In the genomic region with DNA sequence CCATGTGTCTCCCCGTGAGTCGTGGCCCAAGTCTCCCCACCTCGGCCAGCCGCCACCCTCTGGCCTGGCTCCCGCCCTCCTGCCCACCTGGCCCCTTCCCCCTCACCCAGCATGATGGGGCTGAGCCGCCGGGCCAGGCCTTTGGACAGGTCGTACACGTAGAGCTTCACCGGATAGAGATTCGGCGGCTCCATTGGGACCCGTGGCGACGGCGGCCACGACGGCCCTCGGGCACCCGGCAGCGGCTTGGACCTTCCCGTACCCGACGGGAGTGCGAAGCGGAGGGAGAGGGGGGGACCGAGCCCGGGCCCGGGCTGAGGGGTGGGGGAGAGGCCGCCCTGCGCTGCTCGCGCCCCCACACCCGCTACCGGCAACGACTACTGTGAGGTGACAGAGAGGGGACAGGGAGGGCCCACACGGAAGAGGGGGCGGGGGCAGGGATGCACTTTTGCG, we compare ENCODE assay signal across 8 cellular contexts. TPM values are rescaled to one million over a fixed set of nuclear protein-coding genes. Genes with fewer than 3 reads are reported as not detected.
DNase-seq lines count a peak whose midpoint lies in the region; ATAC-seq and TF ChIP-seq lines count a peak whose summit lies in the region.

A gene (minus strand): TSS at position 398 of the 453 bp plus-strand sequence. CDS start 204 bp downstream, at position 194.

- H3K27me3 ChIP-seq in OCI-LY1 (ENCODE audit: insufficient read depth, low read length) (no peaks in the 10 kb centered on the region), dorsolateral prefrontal cortex (no peaks in the 10 kb centered on the region)

- peaks cover 58% of the 10 kb centered on the region for H3K79me2 ChIP-seq in OCI-LY1 (ENCODE audit: insufficient read depth, low read length)

- no peaks in the 10 kb centered on the region for H4K20me1 ChIP-seq in OCI-LY1 (ENCODE audit: insufficient read depth, low read length)

- no peaks in the 10 kb centered on the region for H3K27me3 Mint-ChIP-seq in mesothelial cell of epicardium (ENCODE audit: low read depth)

- H3K4me3 Mint-ChIP-seq in mesothelial cell of epicardium: peak within 1 kb of the TSS; percentile 93

- DNase-seq in activated CD4-positive, CD25-positive, alpha-beta regulatory T cell treated with anti-CD3 and anti-CD28 coated beads, Interleukin-2, amount 50 U/mL, for 72 hours: no peak
- DNase-seq in dorsolateral prefrontal cortex (peak in 2 of 10 donors; percentile 31 to 32), mesothelial cell of epicardium (ENCODE audit: low spot score in 2 of 2, unreplicated experiment in 2 of 2) (no peak), 8988T (no peak)

- peak; percentile 79 to 80 for ATAC-seq in activated CD4-positive, CD25-positive, alpha-beta regulatory T cell treated with anti-CD3 and anti-CD28 coated beads, Interleukin-2, amount 50 U/mL, for 24 hours
- peak; percentile 23 for ATAC-seq in HG02642 (IDR thresholded peaks at IDR 0.05; ENCODE audit: poor library complexity, unreplicated experiment)

- H3K36me3 ChIP-seq in OCI-LY1 (ENCODE audit: insufficient read depth, low read length) (peaks cover 33% of the 10 kb centered on the region), urinary bladder (ENCODE audit: insufficient read depth) (no peaks in the 10 kb centered on the region)

- peaks cover 38% of the 10 kb centered on the region for H3K4me1 ChIP-seq in OCI-LY1 (ENCODE audit: insufficient read depth, low read length, severe bottlenecking)
- H3K4me1 ChIP-seq in urinary bladder (ENCODE audit: insufficient read depth): no peaks in the 10 kb centered on the region

- peaks cover 25% of the 10 kb centered on the region for H3K4me1 Mint-ChIP-seq in mesothelial cell of epicardium

- H3K36me3 Mint-ChIP-seq in mesothelial cell of epicardium: peaks cover 10% of the 10 kb centered on the region

- H3K27ac ChIP-seq in OCI-LY1 (ENCODE audit: low read depth, low read length, poor library complexity, severe bottlenecking) (peak within 1 kb of the TSS; percentile 75), dorsolateral prefrontal cortex (peak within 1 kb of the TSS; percentile 70 to 100 (median 96)), urinary bladder (ENCODE audit: low read depth) (peak within 1 kb of the TSS; percentile 90)

- TF ChIP-seq CTCF in OCI-LY1 (IDR thresholded peaks at IDR 0.05; ENCODE audit: low read length) (peak; percentile 3; the same call in 1 of the 2 replicates), dorsolateral prefrontal cortex (IDR thresholded peaks at IDR 0.05 in 54 of 56, conservative IDR thresholded peaks at IDR 0.05 in 2 of 56; ENCODE audit: low read depth in 1 of 56, partially characterized antibody in 56 of 56) (no peak), mesothelial cell of epicardium (IDR thresholded peaks at IDR 0.05; ENCODE audit: unreplicated experiment) (no peak)

- H3K9me3 Mint-ChIP-seq in mesothelial cell of epicardium: no peaks in the 10 kb centered on the region

- H3K4me3 ChIP-seq in OCI-LY1 (ENCODE audit: low read depth, low read length, poor library complexity, severe bottlenecking): peak within 1 kb of the TSS; percentile 71
- peak within 1 kb of the TSS; percentile 75 to 100 (median 95) for H3K4me3 ChIP-seq in dorsolateral prefrontal cortex
- H3K4me3 ChIP-seq in urinary bladder (ENCODE audit: low read depth, low read length): peak within 1 kb of the TSS; percentile 72

- peak within 1 kb of the TSS; percentile 100 for H3K27ac Mint-ChIP-seq in mesothelial cell of epicardium

- H3K9ac ChIP-seq in OCI-LY1 (ENCODE audit: low read length): peak within 1 kb of the TSS; percentile 97

- H3K4me2 ChIP-seq in OCI-LY1 (ENCODE audit: low read length): peak within 1 kb of the TSS; percentile 97

- no peaks in the 10 kb centered on the region for H3K9me2 ChIP-seq in OCI-LY1 (ENCODE audit: low read depth, low read length)

- intact Hi-C loops in dorsolateral prefrontal cortex (cut with DNase I): loop anchor here in 1 of 2 donors (1.0 kb wide), 1 partner anchor 30 kb away; no protein-coding TSS in a partner anchor

- no peaks in the 10 kb centered on the region for H3F3A ChIP-seq in OCI-LY1 (ENCODE audit: insufficient read depth, low read length)

- no peaks in the 10 kb centered on the region for H3K9me3 ChIP-seq in OCI-LY1 (ENCODE audit: low read length)

- under 1% methylated on average over 39 of the region's 39 CpGs for WGBS in urinary bladder

- H2AFZ ChIP-seq in OCI-LY1 (ENCODE audit: low read length): no peak within 1 kb of the TSS

RNA-seq across cellular contexts. Expression of the gene that starts here (rescaled TPM):
- total RNA-seq in dorsolateral prefrontal cortex: 10 to 100 TPM; 45.7 to 64.7 (median 55.1) TPM
- 35.4 to 37.5 TPM (median 36.7 TPM) in 3 replicates for total RNA-seq in mesothelial cell of epicardium
- total RNA-seq in urinary bladder: 12.7 TPM
- polyA plus RNA-seq in urinary bladder: 14.5 TPM
